2 cellular contexts compared by ENCODE assay signal in the genomic region with DNA sequence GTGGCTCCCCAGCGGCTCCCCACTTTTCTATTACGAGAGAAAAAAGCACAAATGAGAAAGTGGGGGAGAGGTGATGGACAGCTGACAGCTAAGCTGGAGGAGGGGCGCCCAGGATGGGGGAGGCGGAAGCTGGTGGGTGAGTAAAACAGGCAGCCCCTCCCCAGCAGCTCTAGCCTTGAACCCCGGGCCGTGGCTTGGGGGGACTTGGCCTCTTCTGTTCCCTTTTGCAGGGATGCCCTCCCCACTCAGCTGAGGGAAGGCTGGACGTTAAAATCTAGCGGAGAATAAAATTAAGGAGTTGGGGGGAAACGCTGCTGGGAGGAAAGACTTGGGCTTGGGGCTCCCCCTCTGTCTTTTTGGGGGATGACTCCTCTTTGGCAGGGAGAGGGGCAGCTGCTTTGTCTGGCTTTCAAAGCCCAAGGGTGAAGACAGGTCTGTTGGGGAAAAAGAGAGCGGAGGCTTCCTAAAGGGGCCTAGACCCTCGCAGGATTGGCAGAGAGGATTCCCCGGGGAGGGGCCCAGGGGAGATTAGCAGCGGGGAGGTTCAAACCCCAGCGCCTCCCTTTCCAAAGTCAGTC.
TF ChIP-seq lines count a peak whose summit lies in the region.

No MANE protein-coding gene starts in this region.

TF ChIP-seq in GM23338, 12 proteins besides CTCF, POLR2A, EP300 and RAD21:
- no peak for TF ChIP-seq EZH2 (IDR thresholded peaks at IDR 0.05; ENCODE audit: low read depth, unreplicated experiment)
- peak; percentile 31; the same call in 1 of the 2 replicates for TF ChIP-seq POLR2AphosphoS5 (IDR thresholded peaks at IDR 0.05; ENCODE audit: low read depth)
- TF ChIP-seq, protein P1, sequence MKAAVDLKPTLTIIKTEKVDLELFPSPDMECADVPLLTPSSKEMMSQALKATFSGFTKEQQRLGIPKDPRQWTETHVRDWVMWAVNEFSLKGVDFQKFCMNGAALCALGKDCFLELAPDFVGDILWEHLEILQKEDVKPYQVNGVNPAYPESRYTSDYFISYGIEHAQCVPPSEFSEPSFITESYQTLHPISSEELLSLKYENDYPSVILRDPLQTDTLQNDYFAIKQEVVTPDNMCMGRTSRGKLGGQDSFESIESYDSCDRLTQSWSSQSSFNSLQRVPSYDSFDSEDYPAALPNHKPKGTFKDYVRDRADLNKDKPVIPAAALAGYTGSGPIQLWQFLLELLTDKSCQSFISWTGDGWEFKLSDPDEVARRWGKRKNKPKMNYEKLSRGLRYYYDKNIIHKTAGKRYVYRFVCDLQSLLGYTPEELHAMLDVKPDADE (IDR thresholded peaks at IDR 0.05) = peak; percentile 25; the same call in 1 of the 2 replicates

TF ChIP-seq in HepG2, 621 proteins besides CTCF, POLR2A, EP300 and RAD21 (continues in another document):
- TF ChIP-seq, protein P2, sequence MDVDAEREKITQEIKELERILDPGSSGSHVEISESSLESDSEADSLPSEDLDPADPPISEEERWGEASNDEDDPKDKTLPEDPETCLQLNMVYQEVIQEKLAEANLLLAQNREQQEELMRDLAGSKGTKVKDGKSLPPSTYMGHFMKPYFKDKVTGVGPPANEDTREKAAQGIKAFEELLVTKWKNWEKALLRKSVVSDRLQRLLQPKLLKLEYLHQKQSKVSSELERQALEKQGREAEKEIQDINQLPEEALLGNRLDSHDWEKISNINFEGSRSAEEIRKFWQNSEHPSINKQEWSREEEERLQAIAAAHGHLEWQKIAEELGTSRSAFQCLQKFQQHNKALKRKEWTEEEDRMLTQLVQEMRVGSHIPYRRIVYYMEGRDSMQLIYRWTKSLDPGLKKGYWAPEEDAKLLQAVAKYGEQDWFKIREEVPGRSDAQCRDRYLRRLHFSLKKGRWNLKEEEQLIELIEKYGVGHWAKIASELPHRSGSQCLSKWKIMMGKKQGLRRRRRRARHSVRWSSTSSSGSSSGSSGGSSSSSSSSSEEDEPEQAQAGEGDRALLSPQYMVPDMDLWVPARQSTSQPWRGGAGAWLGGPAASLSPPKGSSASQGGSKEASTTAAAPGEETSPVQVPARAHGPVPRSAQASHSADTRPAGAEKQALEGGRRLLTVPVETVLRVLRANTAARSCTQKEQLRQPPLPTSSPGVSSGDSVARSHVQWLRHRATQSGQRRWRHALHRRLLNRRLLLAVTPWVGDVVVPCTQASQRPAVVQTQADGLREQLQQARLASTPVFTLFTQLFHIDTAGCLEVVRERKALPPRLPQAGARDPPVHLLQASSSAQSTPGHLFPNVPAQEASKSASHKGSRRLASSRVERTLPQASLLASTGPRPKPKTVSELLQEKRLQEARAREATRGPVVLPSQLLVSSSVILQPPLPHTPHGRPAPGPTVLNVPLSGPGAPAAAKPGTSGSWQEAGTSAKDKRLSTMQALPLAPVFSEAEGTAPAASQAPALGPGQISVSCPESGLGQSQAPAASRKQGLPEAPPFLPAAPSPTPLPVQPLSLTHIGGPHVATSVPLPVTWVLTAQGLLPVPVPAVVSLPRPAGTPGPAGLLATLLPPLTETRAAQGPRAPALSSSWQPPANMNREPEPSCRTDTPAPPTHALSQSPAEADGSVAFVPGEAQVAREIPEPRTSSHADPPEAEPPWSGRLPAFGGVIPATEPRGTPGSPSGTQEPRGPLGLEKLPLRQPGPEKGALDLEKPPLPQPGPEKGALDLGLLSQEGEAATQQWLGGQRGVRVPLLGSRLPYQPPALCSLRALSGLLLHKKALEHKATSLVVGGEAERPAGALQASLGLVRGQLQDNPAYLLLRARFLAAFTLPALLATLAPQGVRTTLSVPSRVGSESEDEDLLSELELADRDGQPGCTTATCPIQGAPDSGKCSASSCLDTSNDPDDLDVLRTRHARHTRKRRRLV (CRISPR knock-in tag; IDR thresholded peaks at IDR 0.05) = no peak
- TF ChIP-seq, protein P3, sequence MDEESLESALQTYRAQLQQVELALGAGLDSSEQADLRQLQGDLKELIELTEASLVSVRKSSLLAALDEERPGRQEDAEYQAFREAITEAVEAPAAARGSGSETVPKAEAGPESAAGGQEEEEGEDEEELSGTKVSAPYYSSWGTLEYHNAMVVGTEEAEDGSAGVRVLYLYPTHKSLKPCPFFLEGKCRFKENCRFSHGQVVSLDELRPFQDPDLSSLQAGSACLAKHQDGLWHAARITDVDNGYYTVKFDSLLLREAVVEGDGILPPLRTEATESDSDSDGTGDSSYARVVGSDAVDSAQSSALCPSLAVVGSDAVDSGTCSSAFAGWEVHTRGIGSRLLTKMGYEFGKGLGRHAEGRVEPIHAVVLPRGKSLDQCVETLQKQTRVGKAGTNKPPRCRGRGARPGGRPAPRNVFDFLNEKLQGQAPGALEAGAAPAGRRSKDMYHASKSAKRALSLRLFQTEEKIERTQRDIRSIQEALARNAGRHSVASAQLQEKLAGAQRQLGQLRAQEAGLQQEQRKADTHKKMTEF (CRISPR knock-in tag; IDR thresholded peaks at IDR 0.05) = peak; percentile 20; the same call in 1 of the 2 replicates
- TF ChIP-seq RXRA (CRISPR knock-in tag; IDR thresholded peaks at IDR 0.05) (no peak), NR2F1 (CRISPR knock-in tag; IDR thresholded peaks at IDR 0.05) (no peak), ZNF383 (CRISPR knock-in tag; IDR thresholded peaks at IDR 0.05; ENCODE audit: borderline replicate concordance) (no peak), MEIS2 (CRISPR knock-in tag; IDR thresholded peaks at IDR 0.05) (peak; percentile 70; the same call in 1 of the 2 replicates), ZNF160 (CRISPR knock-in tag; IDR thresholded peaks at IDR 0.05) (no peak), NR2C2 (CRISPR knock-in tag; IDR thresholded peaks at IDR 0.05; ENCODE audit: borderline replicate concordance) (no peak), AGO1 (IDR thresholded peaks at IDR 0.05; ENCODE audit: low read depth, low read length, poor library complexity, severe bottlenecking) (no peak), ZNF331 (CRISPR knock-in tag; IDR thresholded peaks at IDR 0.05) (no peak), MEIS1 (CRISPR knock-in tag; IDR thresholded peaks at IDR 0.05; ENCODE audit: borderline replicate concordance) (0 out of 2 replicates have a peak, but pooled peaks have one; percentile 11), PPARG (CRISPR knock-in tag; conservative IDR thresholded peaks at IDR 0.05) (peak; percentile 64; the same call in 1 of the 2 replicates), ATF7 (IDR thresholded peaks at IDR 0.05) (no peak), ATF7 (CRISPR knock-in tag; IDR thresholded peaks at IDR 0.05) (no peak), ZNF615 (CRISPR knock-in tag; IDR thresholded peaks at IDR 0.05; ENCODE audit: borderline replicate concordance) (no peak), LCORL (IDR thresholded peaks at IDR 0.05) (no peak), LCORL (CRISPR knock-in tag; IDR thresholded peaks at IDR 0.05) (peak; percentile 3; the same call in 1 of the 2 replicates), HOXA5 (CRISPR knock-in tag; IDR thresholded peaks at IDR 0.05) (no peak), YEATS4 (CRISPR knock-in tag; IDR thresholded peaks at IDR 0.05; ENCODE audit: borderline replicate concordance) (0 out of 2 replicates have a peak, but pooled peaks have one; percentile 9), ZNF558 (CRISPR knock-in tag; IDR thresholded peaks at IDR 0.05; ENCODE audit: borderline replicate concordance) (no peak), HOXA3 (CRISPR knock-in tag; IDR thresholded peaks at IDR 0.05) (no peak), ELF3 (CRISPR knock-in tag; IDR thresholded peaks at IDR 0.05) (peak; percentile 63; the same call in 1 of the 2 replicates), HDAC1 (CRISPR knock-in tag; IDR thresholded peaks at IDR 0.05) (0 out of 2 replicates have a peak, but pooled peaks have one; percentile 41), RARA (CRISPR knock-in tag; IDR thresholded peaks at IDR 0.05) (peak; percentile 42; the same call in 1 of the 2 replicates), PAF1 (CRISPR knock-in tag; IDR thresholded peaks at IDR 0.05) (no peak), DMAP1 (CRISPR knock-in tag; IDR thresholded peaks at IDR 0.05) (0 out of 2 replicates have a peak, but pooled peaks have one; percentile 1), ZNF138 (CRISPR knock-in tag; IDR thresholded peaks at IDR 0.05; ENCODE audit: low read depth) (no peak), ZNF569 (CRISPR knock-in tag; IDR thresholded peaks at IDR 0.05; ENCODE audit: borderline replicate concordance) (no peak), ZNF780A (CRISPR knock-in tag; IDR thresholded peaks at IDR 0.05) (no peak), SP5 (CRISPR knock-in tag; IDR thresholded peaks at IDR 0.05; ENCODE audit: borderline replicate concordance, low read depth) (0 out of 2 replicates have a peak, but pooled peaks have one; percentile 19), GATA4 (IDR thresholded peaks at IDR 0.05; ENCODE audit: borderline replicate concordance, low read depth) (no peak), KDM2A (CRISPR knock-in tag; IDR thresholded peaks at IDR 0.05; ENCODE audit: borderline replicate concordance, low read depth) (no peak), ZSCAN30 (CRISPR knock-in tag; IDR thresholded peaks at IDR 0.05) (no peak), ZNF674 (CRISPR knock-in tag; IDR thresholded peaks at IDR 0.05; ENCODE audit: low read depth) (no peak), NCOA1 (CRISPR knock-in tag; IDR thresholded peaks at IDR 0.05) (no peak), ZNF746 (CRISPR knock-in tag; IDR thresholded peaks at IDR 0.05) (0 out of 2 replicates have a peak, but pooled peaks have one; percentile 26), ZC3H4 (CRISPR knock-in tag; IDR thresholded peaks at IDR 0.05; ENCODE audit: borderline replicate concordance) (no peak), NFIB (CRISPR knock-in tag; IDR thresholded peaks at IDR 0.05; ENCODE audit: borderline replicate concordance) (no peak)
- TF ChIP-seq, protein P4, sequence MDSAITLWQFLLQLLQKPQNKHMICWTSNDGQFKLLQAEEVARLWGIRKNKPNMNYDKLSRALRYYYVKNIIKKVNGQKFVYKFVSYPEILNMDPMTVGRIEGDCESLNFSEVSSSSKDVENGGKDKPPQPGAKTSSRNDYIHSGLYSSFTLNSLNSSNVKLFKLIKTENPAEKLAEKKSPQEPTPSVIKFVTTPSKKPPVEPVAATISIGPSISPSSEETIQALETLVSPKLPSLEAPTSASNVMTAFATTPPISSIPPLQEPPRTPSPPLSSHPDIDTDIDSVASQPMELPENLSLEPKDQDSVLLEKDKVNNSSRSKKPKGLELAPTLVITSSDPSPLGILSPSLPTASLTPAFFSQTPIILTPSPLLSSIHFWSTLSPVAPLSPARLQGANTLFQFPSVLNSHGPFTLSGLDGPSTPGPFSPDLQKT (CRISPR knock-in tag; IDR thresholded peaks at IDR 0.05; ENCODE audit: borderline replicate concordance) = no peak
- TF ChIP-seq, protein P5, sequence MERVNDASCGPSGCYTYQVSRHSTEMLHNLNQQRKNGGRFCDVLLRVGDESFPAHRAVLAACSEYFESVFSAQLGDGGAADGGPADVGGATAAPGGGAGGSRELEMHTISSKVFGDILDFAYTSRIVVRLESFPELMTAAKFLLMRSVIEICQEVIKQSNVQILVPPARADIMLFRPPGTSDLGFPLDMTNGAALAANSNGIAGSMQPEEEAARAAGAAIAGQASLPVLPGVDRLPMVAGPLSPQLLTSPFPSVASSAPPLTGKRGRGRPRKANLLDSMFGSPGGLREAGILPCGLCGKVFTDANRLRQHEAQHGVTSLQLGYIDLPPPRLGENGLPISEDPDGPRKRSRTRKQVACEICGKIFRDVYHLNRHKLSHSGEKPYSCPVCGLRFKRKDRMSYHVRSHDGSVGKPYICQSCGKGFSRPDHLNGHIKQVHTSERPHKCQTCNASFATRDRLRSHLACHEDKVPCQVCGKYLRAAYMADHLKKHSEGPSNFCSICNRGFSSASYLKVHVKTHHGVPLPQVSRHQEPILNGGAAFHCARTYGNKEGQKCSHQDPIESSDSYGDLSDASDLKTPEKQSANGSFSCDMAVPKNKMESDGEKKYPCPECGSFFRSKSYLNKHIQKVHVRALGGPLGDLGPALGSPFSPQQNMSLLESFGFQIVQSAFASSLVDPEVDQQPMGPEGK (CRISPR knock-in tag; IDR thresholded peaks at IDR 0.05) = peak; percentile 58
- TF ChIP-seq, protein P6, sequence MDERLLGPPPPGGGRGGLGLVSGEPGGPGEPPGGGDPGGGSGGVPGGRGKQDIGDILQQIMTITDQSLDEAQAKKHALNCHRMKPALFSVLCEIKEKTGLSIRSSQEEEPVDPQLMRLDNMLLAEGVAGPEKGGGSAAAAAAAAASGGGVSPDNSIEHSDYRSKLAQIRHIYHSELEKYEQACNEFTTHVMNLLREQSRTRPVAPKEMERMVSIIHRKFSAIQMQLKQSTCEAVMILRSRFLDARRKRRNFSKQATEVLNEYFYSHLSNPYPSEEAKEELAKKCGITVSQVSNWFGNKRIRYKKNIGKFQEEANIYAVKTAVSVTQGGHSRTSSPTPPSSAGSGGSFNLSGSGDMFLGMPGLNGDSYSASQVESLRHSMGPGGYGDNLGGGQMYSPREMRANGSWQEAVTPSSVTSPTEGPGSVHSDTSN (CRISPR knock-in tag; IDR thresholded peaks at IDR 0.05) = peak; percentile 37; the same call in 1 of the 2 replicates
- TF ChIP-seq, protein P7, sequence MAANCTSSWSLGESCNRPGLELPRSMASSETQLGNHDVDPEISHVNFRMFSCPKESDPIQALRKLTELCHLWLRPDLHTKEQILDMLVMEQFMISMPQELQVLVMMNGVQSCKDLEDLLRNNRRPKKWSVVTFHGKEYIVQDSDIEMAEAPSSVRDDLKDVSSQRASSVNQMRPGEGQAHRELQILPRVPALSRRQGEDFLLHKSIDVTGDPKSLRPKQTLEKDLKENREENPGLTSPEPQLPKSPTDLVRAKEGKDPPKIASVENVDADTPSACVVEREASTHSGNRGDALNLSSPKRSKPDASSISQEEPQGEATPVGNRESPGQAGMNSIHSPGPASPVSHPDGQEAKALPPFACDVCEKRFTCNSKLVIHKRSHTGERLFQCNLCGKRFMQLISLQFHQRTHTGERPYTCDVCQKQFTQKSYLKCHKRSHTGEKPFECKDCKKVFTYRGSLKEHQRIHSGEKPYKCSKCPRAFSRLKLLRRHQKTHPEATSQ (CRISPR knock-in tag; IDR thresholded peaks at IDR 0.05; ENCODE audit: borderline replicate concordance) = no peak
- TF ChIP-seq, protein P8, sequence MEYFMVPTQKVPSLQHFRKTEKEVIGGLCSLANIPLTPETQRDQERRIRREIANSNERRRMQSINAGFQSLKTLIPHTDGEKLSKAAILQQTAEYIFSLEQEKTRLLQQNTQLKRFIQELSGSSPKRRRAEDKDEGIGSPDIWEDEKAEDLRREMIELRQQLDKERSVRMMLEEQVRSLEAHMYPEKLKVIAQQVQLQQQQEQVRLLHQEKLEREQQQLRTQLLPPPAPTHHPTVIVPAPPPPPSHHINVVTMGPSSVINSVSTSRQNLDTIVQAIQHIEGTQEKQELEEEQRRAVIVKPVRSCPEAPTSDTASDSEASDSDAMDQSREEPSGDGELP (IDR thresholded peaks at IDR 0.05; ENCODE audit: borderline replicate concordance, low read depth) = peak; percentile 42; the same call in 1 of the 2 replicates
- TF ChIP-seq, protein P9, sequence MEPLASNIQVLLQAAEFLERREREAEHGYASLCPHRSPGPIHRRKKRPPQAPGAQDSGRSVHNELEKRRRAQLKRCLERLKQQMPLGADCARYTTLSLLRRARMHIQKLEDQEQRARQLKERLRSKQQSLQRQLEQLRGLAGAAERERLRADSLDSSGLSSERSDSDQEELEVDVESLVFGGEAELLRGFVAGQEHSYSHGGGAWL (CRISPR knock-in tag; IDR thresholded peaks at IDR 0.05) = 0 out of 2 replicates have a peak, but pooled peaks have one; percentile 4
- TF ChIP-seq, protein P10, sequence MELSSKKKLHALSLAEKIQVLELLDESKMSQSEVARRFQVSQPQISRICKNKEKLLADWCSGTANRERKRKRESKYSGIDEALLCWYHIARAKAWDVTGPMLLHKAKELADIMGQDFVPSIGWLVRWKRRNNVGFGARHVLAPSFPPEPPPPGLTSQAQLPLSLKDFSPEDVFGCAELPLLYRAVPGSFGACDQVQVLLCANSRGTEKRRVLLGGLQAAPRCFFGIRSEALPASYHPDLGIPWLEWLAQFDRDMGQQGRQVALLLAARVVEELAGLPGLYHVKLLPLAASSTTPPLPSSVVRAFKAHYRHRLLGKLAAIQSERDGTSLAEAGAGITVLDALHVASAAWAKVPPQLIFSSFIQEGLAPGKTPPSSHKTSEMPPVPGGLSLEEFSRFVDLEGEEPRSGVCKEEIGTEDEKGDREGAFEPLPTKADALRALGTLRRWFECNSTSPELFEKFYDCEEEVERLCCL (CRISPR knock-in tag; IDR thresholded peaks at IDR 0.05; ENCODE audit: borderline replicate concordance) = no peak
